ENCODE assay signal across 10 cellular contexts in genomic region chr12:2163172-2163927, GRCh38.
DNase-seq lines count a peak whose midpoint lies in the region; ATAC-seq, FAIRE-seq and TF ChIP-seq lines count a peak whose summit lies in the region.
"Had no signal": no experiment of that assay in that cellular context is flagged by ENCODE, and none has a peak within 500 bp of the region (broad histone marks: within the 10 kb centered on the region; RNA-seq: fewer than 3 reads in every experiment).

No MANE protein-coding gene starts in this region.

- TF ChIP-seq POLR2A in adrenal gland (IDR thresholded peaks at IDR 0.05), result no peak

- no peaks in the 10 kb centered on the region for H3K36me3 ChIP-seq in adrenal gland (replicated peaks in 1 of 2)
- H3K36me3 ChIP-seq in cardiac muscle cell, result no peaks in the 10 kb centered on the region
- no peaks in the 10 kb centered on the region for H3K36me3 ChIP-seq in pancreas

- no peak for FAIRE-seq in pancreas (lab: Jason Lieb, UNC)

- H3K9me3 ChIP-seq in adrenal gland (replicated peaks in 1 of 3) (peaks cover 0 to 7% (median 0%) of the 10 kb centered on the region in 3 donors), cardiac muscle cell (ENCODE audit: low read depth) (no peaks in the 10 kb centered on the region), pancreas (no peaks in the 10 kb centered on the region)

- H3K4me3 ChIP-seq in adrenal gland, result no peak overlapping the region
- no peak overlapping the region for H3K4me3 ChIP-seq in cardiac muscle cell
- H3K4me3 ChIP-seq in pancreas, result no peak overlapping the region
- H3K4me3 ChIP-seq: SJSA1 had no signal

- peak in 1 of 6 experiments; percentile 3 for TF ChIP-seq CTCF in adrenal gland (IDR thresholded peaks at IDR 0.05)
- TF ChIP-seq CTCF in cardiac muscle cell (IDR thresholded peaks at IDR 0.05; ENCODE audit: low read depth, low read length), result peak; percentile 10
- no peak for TF ChIP-seq CTCF in pancreas (IDR thresholded peaks at IDR 0.05)

- no peaks in the 10 kb centered on the region for H3K27me3 ChIP-seq in adrenal gland
- no peaks in the 10 kb centered on the region for H3K27me3 ChIP-seq in cardiac muscle cell
- H3K27me3 ChIP-seq in pancreas, result no peaks in the 10 kb centered on the region
- H3K27me3 ChIP-seq: SJSA1 had no signal

- H3K27ac ChIP-seq in adrenal gland (peak overlapping the region in 2 of 5 donors; percentile 38 to 80), cardiac muscle cell (peak overlapping the region; percentile 62), pancreas (no peak overlapping the region)
- H3K27ac ChIP-seq: SJSA1 had no signal

- intact Hi-C loops in adrenal gland (cut with DNase I) (no loop called here), pancreas (cut with DNase I) (no loop called here)

- ATAC-seq in pancreas, result peak; percentile 64 to 75 (median 71)
- ATAC-seq in HG02970 (IDR thresholded peaks at IDR 0.05; ENCODE audit: low FRiP score, unreplicated experiment), result no peak

- 37 to 69% (median 56%) methylated on average over 12 to 16 of the region's 16 CpGs for WGBS in adrenal gland, 4 donors
- WGBS in pancreas, 2 donors, result 23 to 29% methylated on average over 16 of the region's 16 CpGs

- peaks cover 0 to 11% of the 10 kb centered on the region in 2 donors for H3K4me1 ChIP-seq in adrenal gland (replicated peaks in 1 of 2)
- H3K4me1 ChIP-seq in cardiac muscle cell (ENCODE audit: low read depth), result peaks cover 13% of the 10 kb centered on the region
- H3K4me1 ChIP-seq in pancreas, result no peaks in the 10 kb centered on the region

- DNase-seq in AG08395 (ENCODE audit: low spot score), result peak; percentile 75
- DNase-seq in adrenal gland, result peak; percentile 30 to 91 (median 70)
- peak; percentile 51 to 98 for DNase-seq in cardiac muscle cell (ENCODE audit: low read depth in 1 of 2, low spot score in 1 of 2)
- DNase-seq in pancreas, result peak in 5 of 6 donors; percentile 44 to 57 (median 48)
- no peak for DNase-seq in activated CD4-positive, alpha-beta T cell treated with anti-CD3 and anti-CD28 coated beads, Interleukin-2, amount 50 U/mL, for 1 hour
- no peak for DNase-seq in activated T-cell treated with anti-CD3 and anti-CD28 coated beads for 4 hours
- no peak for DNase-seq in cerebellum (ENCODE audit: low spot score)
- DNase-seq: NCI-H2029 treated with DMSO at 0.1 percent for 48 hours had no signal

Comparison
In these comparisons a context has a peak if more than half of its experiments do, and no peak if none do; other contexts are left out.
1. DNase-seq: peak in AG08395 (single experiment), adrenal gland (7 of 7), cardiac muscle cell (2 of 2) and pancreas (5 of 6); none in activated CD4-positive, alpha-beta T cell treated with anti-CD3 and anti-CD28 coated beads, Interleukin-2, amount 50 U/mL, for 1 hour (single experiment), activated T-cell treated with anti-CD3 and anti-CD28 coated beads for 4 hours (single experiment) and cerebellum (single experiment).